In the genomic region with DNA sequence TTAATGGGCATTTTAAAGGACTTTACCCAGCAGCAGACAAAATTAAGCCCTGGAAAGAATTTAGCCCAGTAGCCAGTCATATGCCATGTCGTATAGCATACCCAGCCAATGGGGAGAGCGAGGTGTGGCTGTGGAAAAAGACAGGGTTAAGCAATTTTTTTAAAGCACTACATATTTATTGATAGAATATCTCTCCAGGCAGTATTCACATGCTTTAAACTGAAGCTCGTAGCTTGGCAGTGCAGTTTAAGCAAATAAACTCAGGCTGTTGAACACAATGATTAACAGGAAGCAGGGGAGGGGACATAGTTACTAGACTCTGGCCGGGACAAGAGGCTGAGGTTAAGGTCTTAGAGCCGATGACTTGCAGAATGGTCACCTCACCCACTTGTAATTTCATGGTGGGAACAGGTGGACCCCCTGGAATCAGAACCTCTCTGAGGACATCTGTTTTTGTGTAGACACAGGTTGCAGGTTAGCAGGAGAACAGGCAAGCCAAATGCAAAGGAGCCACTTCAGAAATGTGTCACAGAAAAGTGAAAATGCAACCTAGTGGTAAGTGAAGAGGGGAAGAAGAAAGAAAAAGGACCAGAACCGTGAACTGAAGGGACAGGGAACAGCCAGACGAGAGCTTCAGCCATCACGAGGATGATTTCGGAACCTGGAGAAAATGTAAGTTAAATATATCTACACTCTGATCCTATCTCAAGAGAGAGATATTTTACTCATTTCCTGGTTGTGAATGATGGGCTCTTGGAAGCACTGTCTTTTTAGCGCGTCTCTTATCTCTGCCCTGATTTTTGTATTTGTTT, we compare ENCODE assay signal across 8 cellular contexts. TPM values are rescaled to one million over a fixed set of nuclear protein-coding genes. Genes with fewer than 3 reads are reported as not detected.
A peak's percentile ranks its signal among the peaks of the same experiment; 100 is the strongest.
DNase-seq lines count a peak whose midpoint lies in the region; ATAC-seq and TF ChIP-seq lines count a peak whose summit lies in the region.

No MANE protein-coding gene starts in this region.

- no peaks in the 10 kb centered on the region for H3K27me3 ChIP-seq in right atrium auricular region
- H3K27me3 ChIP-seq in spleen (replicated peaks in 1 of 7), result no peaks in the 10 kb centered on the region

- H3K36me3 Mint-ChIP-seq in activated T-cell treated with anti-CD3 and anti-CD28 coated beads, Interleukin-2, amount 50 U/mL, for 4 hours (ENCODE audit: insufficient read depth), result no peaks in the 10 kb centered on the region

- H3K36me3 ChIP-seq in right atrium auricular region (no peaks in the 10 kb centered on the region), spleen (no peaks in the 10 kb centered on the region)

- H3K4me1 Mint-ChIP-seq in activated T-cell treated with anti-CD3 and anti-CD28 coated beads, Interleukin-2, amount 50 U/mL, for 4 hours (ENCODE audit: low read depth), result peaks cover 47% of the 10 kb centered on the region

- H3K4me1 ChIP-seq in right atrium auricular region, result no peaks in the 10 kb centered on the region
- peaks cover 18 to 84% (median 53%) of the 10 kb centered on the region in 6 donors for H3K4me1 ChIP-seq in spleen

- TF ChIP-seq POLR2A in spleen (IDR thresholded peaks at IDR 0.05), result peak in 1 of 3 donors; percentile 51

- peak overlapping the region; percentile 89 for H3K4me3 Mint-ChIP-seq in activated T-cell treated with anti-CD3 and anti-CD28 coated beads, Interleukin-2, amount 50 U/mL, for 4 hours

- H3K4me3 ChIP-seq in right atrium auricular region (peak overlapping the region; percentile 21 to 34), spleen (peak overlapping the region; percentile 30 to 73 (median 46))

- DNase-seq in activated CD8-positive, alpha-beta memory T cell treated with anti-CD3 and anti-CD28 coated beads for 24 hours, result peak; percentile 72
- DNase-seq in activated CD8-positive, alpha-beta memory T cell treated with anti-CD3 and anti-CD28 coated beads, Interleukin-2, amount 50 U/mL, for 4 hours, result no peak
- peak in 2 of 3 experiments; percentile 54 to 72 for DNase-seq in NCI-H1417 (lab: John Stamatoyannopoulos, UW)
- no peak for DNase-seq in activated T-cell treated with anti-CD3 and anti-CD28 coated beads, Interleukin-2, amount 50 U/mL, for 4 hours
- DNase-seq in right atrium auricular region (ENCODE audit: low spot score), result no peak
- no peak for DNase-seq in spleen
- no peak for DNase-seq in GOT3 (lab: John Stamatoyannopoulos, UW)

- H3K27me3 Mint-ChIP-seq in activated T-cell treated with anti-CD3 and anti-CD28 coated beads, Interleukin-2, amount 50 U/mL, for 4 hours (ENCODE audit: low read depth), result no peaks in the 10 kb centered on the region

- no peaks in the 10 kb centered on the region for H3K9me3 Mint-ChIP-seq in activated T-cell treated with anti-CD3 and anti-CD28 coated beads, Interleukin-2, amount 50 U/mL, for 4 hours

- intact Hi-C loops in spleen (cut with DNase I; ENCODE audit: low total_unique reads), result no loop called here

- 2 to 6% (median 6%) methylated on average over 11 of the region's 11 CpGs for WGBS in spleen, 5 donors

- H3K9me3 ChIP-seq in right atrium auricular region (no peaks in the 10 kb centered on the region), spleen (no peaks in the 10 kb centered on the region)

- peak; percentile 62 for ATAC-seq in HG02642 (IDR thresholded peaks at IDR 0.05; ENCODE audit: poor library complexity, unreplicated experiment)
- ATAC-seq in activated T-cell treated with anti-CD3 and anti-CD28 coated beads, Interleukin-2, amount 50 U/mL, for 4 hours, result peak; percentile 84 to 87

- TF ChIP-seq CTCF in right atrium auricular region (IDR thresholded peaks at IDR 0.05) (no peak), spleen (IDR thresholded peaks at IDR 0.05 in 8 of 11, conservative IDR thresholded peaks at IDR 0.05 in 3 of 11) (peak in 1 of 11 experiments; percentile 6)

- peak overlapping the region in 1 of 2 donors; percentile 51 for H3K27ac ChIP-seq in right atrium auricular region
- H3K27ac ChIP-seq in spleen, result peak overlapping the region; percentile 58 to 88 (median 80)

RNA-seq across cellular contexts. Expression of gene GCNT2, which starts 7.2 kb away (rescaled TPM):
- total RNA-seq in activated T-cell treated with anti-CD3 and anti-CD28 coated beads, Interleukin-2, amount 50 U/mL, for 4 hours, result under 1 TPM; 0.71 to 0.92 (median 0.78) TPM
- total RNA-seq in right atrium auricular region (10 to 100 TPM in 1 of 2 donors, 1 to 10 TPM in 1; 3.3 to 13.5 TPM), spleen (10 to 100 TPM in 6 of 7 donors, 1 to 10 TPM in 1; 9.8 to 27.2 (median 13.8) TPM)
- 1 to 10 TPM; 1.8 to 3.0 (median 2.4) TPM for polyA plus RNA-seq in spleen

Comparison
In these comparisons a context has a peak if more than half of its experiments do, and no peak if none do; other contexts are left out.
1. DNase-seq: peak in activated CD8-positive, alpha-beta memory T cell treated with anti-CD3 and anti-CD28 coated beads for 24 hours (single experiment) and NCI-H1417 (2 of 3); none in activated CD8-positive, alpha-beta memory T cell treated with anti-CD3 and anti-CD28 coated beads, Interleukin-2, amount 50 U/mL, for 4 hours (single experiment), activated T-cell treated with anti-CD3 and anti-CD28 coated beads, Interleukin-2, amount 50 U/mL, for 4 hours (single experiment), right atrium auricular region (single experiment), spleen (single experiment) and GOT3 (single experiment).